26 cellular contexts compared by ENCODE assay signal in the genomic region with DNA sequence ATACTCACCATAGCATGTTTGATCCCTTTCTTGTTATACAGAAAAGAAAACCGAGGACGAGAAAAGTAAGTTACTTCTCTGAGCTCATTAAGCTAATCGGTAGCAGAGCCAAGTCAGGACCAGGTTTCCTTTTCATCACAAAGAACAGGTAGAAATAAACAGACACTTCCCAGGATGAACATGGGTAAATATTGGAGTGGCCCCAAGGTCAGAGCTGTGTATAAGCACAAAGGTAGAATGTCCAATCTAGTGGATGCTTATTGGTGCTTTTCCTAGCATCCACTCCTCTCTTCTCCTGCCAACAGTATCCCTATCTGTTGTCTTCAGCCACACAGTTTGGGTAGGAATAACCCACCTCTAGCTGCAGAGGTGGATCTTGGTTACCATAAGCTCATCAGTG.
"Had no signal": no experiment of that assay in that cellular context is flagged by ENCODE, and none has a peak within 500 bp of the region (broad histone marks: within the 10 kb centered on the region; RNA-seq: fewer than 3 reads in every experiment).

No MANE protein-coding gene starts in this region.

- H3K27ac ChIP-seq: left lung, lower lobe of right lung, prostate gland, sigmoid colon, spleen, tibial nerve, upper lobe of left lung, vagina had no signal

- H3K36me3 ChIP-seq: left lung, lower lobe of right lung, pancreas, prostate gland, sigmoid colon, spleen, tibial nerve, upper lobe of left lung, vagina had no signal

- ATAC-seq: left cardiac atrium; left lung; lower lobe of right lung; natural killer cell; pancreas; right cardiac atrium; stimulated activated effector memory CD8-positive, alpha-beta T cell treated with anti-CD3 and anti-CD28 coated beads, Interleukin-12 subunit alpha, Interleukin-12 subunit beta, amount 100 ng/mL, for 72 hours; stimulated activated naive CD8-positive, alpha-beta T cell treated with anti-CD3 and anti-CD28 coated beads, Interleukin-15, amount 100 ng/mL, for 72 hours had no signal

- H3K4me1 ChIP-seq: left lung, lower lobe of right lung, pancreas, prostate gland, sigmoid colon, spleen, tibial nerve, upper lobe of left lung, vagina had no signal

- FAIRE-seq: keratinocyte, pancreas, small intestine had no signal

- H3K4me3 ChIP-seq: left lung, lower lobe of right lung, pancreas, prostate gland, sigmoid colon, spleen, tibial nerve, upper lobe of left lung, vagina had no signal

- H3K9me3 ChIP-seq: left lung, lower lobe of right lung, pancreas, prostate gland, sigmoid colon, spleen, tibial nerve, upper lobe of left lung, vagina had no signal

- DNase-seq: hippocampal formation; kidney glomerular epithelial cell; left cardiac atrium; left lung; lower lobe of right lung; mesendoderm; naive B cell; natural killer cell; nephron progenitor cell; pancreas; posterior cingulate gyrus; retina; right cardiac atrium; sigmoid colon; small intestine; spleen; stimulated activated CD4-positive, alpha-beta T cell treated with anti-CD3 and anti-CD28 coated beads, Interleukin-4, amount 100 ng/mL, for 24 hours; stimulated activated naive CD4-positive, alpha-beta T cell treated with Interleukin-2 at 50 U/mL for 16 hours; stimulated activated naive CD8-positive, alpha-beta T cell treated with anti-CD3 and anti-CD28 coated beads, Interleukin-15, amount 100 ng/mL, for 72 hours; substantia nigra; upper lobe of left lung had no signal

- H3K27me3 ChIP-seq: left lung, pancreas, sigmoid colon, spleen, tibial nerve, upper lobe of left lung, vagina had no signal
